Comparison of ENCODE assay signal across 8 cellular contexts in the genomic region with DNA sequence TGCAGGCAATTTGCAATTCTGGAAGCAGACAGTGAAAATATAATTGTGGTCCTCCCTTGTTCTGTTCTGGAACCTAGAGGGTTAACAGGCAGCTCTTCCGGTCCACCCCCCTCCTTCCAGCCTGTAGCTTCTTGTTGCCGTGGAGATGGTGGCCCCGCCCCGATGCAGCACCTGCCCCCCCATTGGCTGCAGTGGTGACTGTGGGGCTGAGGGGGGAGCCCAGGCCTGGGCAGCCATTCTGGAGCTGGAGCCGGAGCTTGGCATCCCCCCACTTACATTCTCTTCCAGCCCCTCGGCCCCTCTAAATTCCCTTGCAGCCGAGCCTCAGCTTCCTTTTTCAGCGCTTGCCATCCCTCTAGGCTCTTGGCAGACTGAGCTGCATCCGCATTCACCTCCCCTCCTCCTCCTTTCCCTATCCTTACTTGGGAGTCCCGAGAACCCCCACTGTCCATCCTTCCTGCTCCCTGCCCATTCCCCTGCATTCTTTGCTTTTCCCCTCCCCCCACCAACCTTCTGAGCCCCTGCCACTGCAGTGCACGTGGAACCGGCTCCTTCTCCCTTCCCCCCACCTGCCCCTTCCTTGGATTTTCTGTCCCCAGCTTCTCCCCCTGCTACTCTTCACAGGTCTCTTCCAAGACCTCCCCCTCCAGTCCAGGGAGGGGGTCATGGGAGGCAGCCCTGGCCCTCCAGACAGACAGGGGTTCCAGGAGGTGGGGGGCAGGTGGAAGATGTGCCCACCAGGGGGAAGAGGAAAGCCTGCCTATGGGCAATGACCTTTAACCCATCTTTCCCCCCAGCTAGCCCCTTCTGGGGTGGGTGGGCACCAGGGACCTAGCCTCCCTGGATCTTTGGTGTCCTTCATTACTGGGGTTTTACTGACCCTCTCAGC.
DNase-seq lines count a peak whose midpoint lies in the region; ATAC-seq and TF ChIP-seq lines count a peak whose summit lies in the region.

No MANE protein-coding gene starts in this region.

- no peaks in the 10 kb centered on the region for H3K27me3 ChIP-seq in HUES48 (ENCODE audit: control insufficient read depth, insufficient read depth, low read length)

- ATAC-seq in GM19397 (IDR thresholded peaks at IDR 0.05; ENCODE audit: unreplicated experiment): no peak

- H3K4me1 ChIP-seq in HUES48 (ENCODE audit: control insufficient read depth, insufficient read depth, low read length): peaks cover 57% of the 10 kb centered on the region

- peak overlapping the region; percentile 65 for H3K4me3 ChIP-seq in HUES48 (ENCODE audit: low read depth, low read length)

- H3K9me3 ChIP-seq in HUES48 (ENCODE audit: control insufficient read depth, insufficient read depth, low read length): no peaks in the 10 kb centered on the region

- TF ChIP-seq CTCF in GM10266 (IDR thresholded peaks at IDR 0.05; ENCODE audit: control insufficient read depth, insufficient read depth, low read depth, missing control alignments): no peak

- peak overlapping the region; percentile 65 for H3K9ac ChIP-seq in HUES48 (ENCODE audit: low read depth, low read length)

- DNase-seq in GM10266 (ENCODE audit: extremely low spot score) (peak; percentile 95), T follicular helper cell (ENCODE audit: low read depth) (peak; percentile 79), amniotic epithelial cell (ENCODE audit: low read depth) (peak; percentile 64), iPS-NIHi7 (ENCODE audit: extremely low spot score) (peak; percentile 89), HuH-7 (ENCODE audit: low spot score) (no peak)
- DNase-seq in stimulated activated CD4-positive, alpha-beta T cell treated with anti-CD3 and anti-CD28 coated beads, Interleukin-2, amount 100 ng/mL, for 4 hours (ENCODE audit: low read depth): peak; percentile 63

- H3K27ac ChIP-seq in HUES48 (ENCODE audit: low read depth, low read length): peak overlapping the region; percentile 98

- peaks cover 14% of the 10 kb centered on the region for H3K36me3 ChIP-seq in HUES48 (ENCODE audit: control insufficient read depth, insufficient read depth, low read length)
